In the genomic region with DNA sequence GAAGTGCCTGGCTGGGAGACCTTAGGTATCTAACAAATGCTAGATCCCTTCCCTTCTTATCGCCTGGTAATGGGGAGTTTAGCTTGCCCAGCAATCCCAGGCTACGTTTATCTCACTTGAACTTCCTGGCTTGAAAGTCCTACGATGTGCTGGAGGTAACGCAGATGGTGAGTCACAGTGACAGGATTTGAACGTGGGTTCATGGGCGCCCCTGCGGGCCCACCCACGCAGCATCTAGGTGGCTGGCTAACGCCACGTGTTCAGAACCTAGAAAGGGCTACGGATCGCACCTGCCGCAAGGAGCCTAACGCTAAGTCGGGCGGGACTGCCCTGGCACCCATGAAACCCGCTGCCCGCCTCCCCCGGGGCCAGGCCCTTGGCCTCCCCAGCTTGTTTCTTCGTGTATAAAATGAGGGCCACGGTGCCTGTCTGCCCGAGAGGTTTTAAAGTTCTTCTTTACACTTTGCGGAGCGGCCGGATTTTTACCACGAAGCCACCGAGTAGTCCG, we compare ENCODE assay signal across 8 cellular contexts. TPM values are rescaled to one million over a fixed set of nuclear protein-coding genes. Genes with fewer than 3 reads are reported as not detected.
DNase-seq lines count a peak whose midpoint lies in the region; ATAC-seq and TF ChIP-seq lines count a peak whose summit lies in the region.

No MANE protein-coding gene starts in this region.

- TF ChIP-seq CTCF in GM12865 (IDR thresholded peaks at IDR 0.05; ENCODE audit: insufficient read depth, low read depth, low read length, missing control alignments) (no peak), HEK293 (tag by site-specific recombination; IDR thresholded peaks at IDR 0.05) (no peak)
- no peak for TF ChIP-seq CTCF in activated CD8-positive, alpha-beta T cell treated with anti-CD3 and anti-CD28 coated beads for 36 hours (IDR thresholded peaks at IDR 0.05)

- H3K4me1 Mint-ChIP-seq in activated CD8-positive, alpha-beta T cell treated with anti-CD3 and anti-CD28 coated beads for 36 hours (ENCODE audit: low read depth), result peaks cover 72% of the 10 kb centered on the region

- H3K36me3 ChIP-seq in HEK293 (ENCODE audit: control insufficient read depth in 2 of 2, insufficient read depth in 1 of 2, low read length in 2 of 2), result no peaks in the 10 kb centered on the region
- no peaks in the 10 kb centered on the region for H3K36me3 ChIP-seq in endocrine pancreas (ENCODE audit: control insufficient read depth, insufficient read depth, low read length)
- no peaks in the 10 kb centered on the region for H3K36me3 ChIP-seq in mucosa of stomach (ENCODE audit: control insufficient read depth, insufficient read depth, low read length)

- H3K4me1 ChIP-seq in HEK293 (ENCODE audit: control insufficient read depth, insufficient read depth, low read length), result peaks cover 21% of the 10 kb centered on the region
- H3K4me1 ChIP-seq in endocrine pancreas (ENCODE audit: control insufficient read depth, insufficient read depth, low read length), result peaks cover 23% of the 10 kb centered on the region
- H3K4me1 ChIP-seq in mucosa of stomach (ENCODE audit: control insufficient read depth, insufficient read depth, low read length), result peaks cover 58% of the 10 kb centered on the region

- peak; percentile 91 for DNase-seq in GM12865 (ENCODE audit: low read depth)
- DNase-seq in NAMALWA (ENCODE audit: low spot score), result peak; percentile 88
- peak; percentile 95 for DNase-seq in activated CD8-positive, alpha-beta T cell treated with anti-CD3 and anti-CD28 coated beads for 36 hours
- DNase-seq in stimulated activated CD8-positive, alpha-beta memory T cell treated with anti-CD3 and anti-CD28 coated beads, Interleukin-7, amount 100 ng/mL, for 4 hours (ENCODE audit: low read depth in 2 of 2), result peak; percentile 87 to 88
- DNase-seq in NCI-H446 treated with DMSO at 0.1 percent for 48 hours (lab: John Stamatoyannopoulos, UW), result no peak

- no peaks in the 10 kb centered on the region for H3K9me3 Mint-ChIP-seq in activated CD8-positive, alpha-beta T cell treated with anti-CD3 and anti-CD28 coated beads for 36 hours

- CTCF ChIA-PET in HEK293 (lab: Yijun Ruan, JAX), result interaction anchor here (1.0 to 1.6 kb wide), 3 partner anchors 15 to 37 kb away, joined by 3 to 5 read pairs (median 5); no protein-coding TSS in a partner anchor
- CTCF ChIA-PET in activated CD8-positive, alpha-beta T cell treated with anti-CD3 and anti-CD28 coated beads for 36 hours (lab: Charles Lee), result interaction anchor here (0.9 to 4.4 kb wide), 7 partner anchors 13 to 96 kb away, joined by 3 to 53 read pairs (median 9); no protein-coding TSS in a partner anchor

- peaks cover 12% of the 10 kb centered on the region for H3K36me3 Mint-ChIP-seq in activated CD8-positive, alpha-beta T cell treated with anti-CD3 and anti-CD28 coated beads for 36 hours (ENCODE audit: low read depth)

- H3K4me3 Mint-ChIP-seq in activated CD8-positive, alpha-beta T cell treated with anti-CD3 and anti-CD28 coated beads for 36 hours, result peak overlapping the region; percentile 84

- H3K9me3 ChIP-seq in HEK293 (ENCODE audit: control insufficient read depth, insufficient read depth, low read depth, low read length) (no peaks in the 10 kb centered on the region), endocrine pancreas (ENCODE audit: control insufficient read depth, low read length) (no peaks in the 10 kb centered on the region), mucosa of stomach (ENCODE audit: control insufficient read depth, low read length) (no peaks in the 10 kb centered on the region)

- no peaks in the 10 kb centered on the region for H3K27me3 Mint-ChIP-seq in activated CD8-positive, alpha-beta T cell treated with anti-CD3 and anti-CD28 coated beads for 36 hours

- H3K27me3 ChIP-seq in endocrine pancreas (ENCODE audit: control insufficient read depth, insufficient read depth, low read length), result no peaks in the 10 kb centered on the region
- no peaks in the 10 kb centered on the region for H3K27me3 ChIP-seq in mucosa of stomach (ENCODE audit: control insufficient read depth, insufficient read depth, low read length)

- peak overlapping the region; percentile 99 for H3K27ac Mint-ChIP-seq in activated CD8-positive, alpha-beta T cell treated with anti-CD3 and anti-CD28 coated beads for 36 hours

- peak overlapping the region; percentile 71; the same call in 1 of the 2 replicates for H3K27ac ChIP-seq in HEK293 (ENCODE audit: extremely low read depth, low read depth, low read length)

- peak overlapping the region; percentile 74 for H3K9ac ChIP-seq in endocrine pancreas (ENCODE audit: control insufficient read depth, insufficient read depth, low read length)
- peak overlapping the region; percentile 94 for H3K9ac ChIP-seq in mucosa of stomach (ENCODE audit: low read length)

- intact Hi-C loops in activated CD8-positive, alpha-beta T cell treated with anti-CD3 and anti-CD28 coated beads for 36 hours (cut with micrococcal nuclease), result loop anchor here (5.0 kb wide), 1 partner anchor 36 kb away; no protein-coding TSS in a partner anchor

- H3K4me3 ChIP-seq in GM12865 (ENCODE audit: low read depth, low read length) (peak overlapping the region; percentile 93), HEK293 (ENCODE audit: low read depth, low read length) (peak overlapping the region; percentile 45), endocrine pancreas (ENCODE audit: control insufficient read depth, insufficient read depth, low read length) (peak overlapping the region; percentile 60), mucosa of stomach (ENCODE audit: low read length) (peak overlapping the region; percentile 47)

- POLR2A ChIA-PET in HEK293 (lab: Yijun Ruan, JAX), result interaction anchor here (0.5 to 2.2 kb wide), 7 partner anchors 9 to 330 kb away, joined by 3 to 10 read pairs (median 3); a partner anchor contains a TSS
- POLR2A ChIA-PET in activated CD8-positive, alpha-beta T cell treated with anti-CD3 and anti-CD28 coated beads for 36 hours (lab: Charles Lee), result interaction anchor here (0.7 to 5.5 kb wide), 13 partner anchors 8 to 122 kb away, joined by 3 to 62 read pairs (median 11); a partner anchor contains a TSS

- ATAC-seq in activated CD8-positive, alpha-beta T cell treated with anti-CD3 and anti-CD28 coated beads for 36 hours, result peak; percentile 46

TF ChIP-seq in HEK293, 187 proteins besides CTCF, POLR2A, EP300 and RAD21 (continues in another document):
- TF ChIP-seq ZBTB20 (tag by site-specific recombination; IDR thresholded peaks at IDR 0.05), result peak; percentile 67
- no peak for TF ChIP-seq SP7 (tag by site-specific recombination; IDR thresholded peaks at IDR 0.05)
- peak; percentile 28; the same call in 1 of the 2 replicates for TF ChIP-seq ZBTB48 (tag by site-specific recombination; IDR thresholded peaks at IDR 0.05)
- TF ChIP-seq, protein P1, sequence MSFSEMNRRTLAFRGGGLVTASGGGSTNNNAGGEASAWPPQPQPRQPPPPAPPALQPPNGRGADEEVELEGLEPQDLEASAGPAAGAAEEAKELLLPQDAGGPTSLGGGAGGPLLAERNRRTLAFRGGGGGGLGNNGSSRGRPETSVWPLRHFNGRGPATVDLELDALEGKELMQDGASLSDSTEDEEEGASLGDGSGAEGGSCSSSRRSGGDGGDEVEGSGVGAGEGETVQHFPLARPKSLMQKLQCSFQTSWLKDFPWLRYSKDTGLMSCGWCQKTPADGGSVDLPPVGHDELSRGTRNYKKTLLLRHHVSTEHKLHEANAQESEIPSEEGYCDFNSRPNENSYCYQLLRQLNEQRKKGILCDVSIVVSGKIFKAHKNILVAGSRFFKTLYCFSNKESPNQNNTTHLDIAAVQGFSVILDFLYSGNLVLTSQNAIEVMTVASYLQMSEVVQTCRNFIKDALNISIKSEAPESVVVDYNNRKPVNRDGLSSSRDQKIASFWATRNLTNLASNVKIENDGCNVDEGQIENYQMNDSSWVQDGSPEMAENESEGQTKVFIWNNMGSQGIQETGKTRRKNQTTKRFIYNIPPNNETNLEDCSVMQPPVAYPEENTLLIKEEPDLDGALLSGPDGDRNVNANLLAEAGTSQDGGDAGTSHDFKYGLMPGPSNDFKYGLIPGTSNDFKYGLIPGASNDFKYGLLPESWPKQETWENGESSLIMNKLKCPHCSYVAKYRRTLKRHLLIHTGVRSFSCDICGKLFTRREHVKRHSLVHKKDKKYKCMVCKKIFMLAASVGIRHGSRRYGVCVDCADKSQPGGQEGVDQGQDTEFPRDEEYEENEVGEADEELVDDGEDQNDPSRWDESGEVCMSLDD (tag by site-specific recombination; IDR thresholded peaks at IDR 0.05), result peak; percentile 40; the same call in 1 of the 2 replicates
- no peak for TF ChIP-seq ZNF433 (tag by site-specific recombination; IDR thresholded peaks at IDR 0.05; ENCODE audit: low read depth)
- peak; percentile 23; the same call in 1 of the 2 replicates for TF ChIP-seq ZNF600 (tag by site-specific recombination; IDR thresholded peaks at IDR 0.05)
- TF ChIP-seq, protein P2, sequence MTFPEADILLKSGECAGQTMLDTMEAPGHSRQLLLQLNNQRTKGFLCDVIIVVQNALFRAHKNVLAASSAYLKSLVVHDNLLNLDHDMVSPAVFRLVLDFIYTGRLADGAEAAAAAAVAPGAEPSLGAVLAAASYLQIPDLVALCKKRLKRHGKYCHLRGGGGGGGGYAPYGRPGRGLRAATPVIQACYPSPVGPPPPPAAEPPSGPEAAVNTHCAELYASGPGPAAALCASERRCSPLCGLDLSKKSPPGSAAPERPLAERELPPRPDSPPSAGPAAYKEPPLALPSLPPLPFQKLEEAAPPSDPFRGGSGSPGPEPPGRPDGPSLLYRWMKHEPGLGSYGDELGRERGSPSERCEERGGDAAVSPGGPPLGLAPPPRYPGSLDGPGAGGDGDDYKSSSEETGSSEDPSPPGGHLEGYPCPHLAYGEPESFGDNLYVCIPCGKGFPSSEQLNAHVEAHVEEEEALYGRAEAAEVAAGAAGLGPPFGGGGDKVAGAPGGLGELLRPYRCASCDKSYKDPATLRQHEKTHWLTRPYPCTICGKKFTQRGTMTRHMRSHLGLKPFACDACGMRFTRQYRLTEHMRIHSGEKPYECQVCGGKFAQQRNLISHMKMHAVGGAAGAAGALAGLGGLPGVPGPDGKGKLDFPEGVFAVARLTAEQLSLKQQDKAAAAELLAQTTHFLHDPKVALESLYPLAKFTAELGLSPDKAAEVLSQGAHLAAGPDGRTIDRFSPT (tag by site-specific recombination; IDR thresholded peaks at IDR 0.05), result peak; percentile 55
- TF ChIP-seq, protein P3, sequence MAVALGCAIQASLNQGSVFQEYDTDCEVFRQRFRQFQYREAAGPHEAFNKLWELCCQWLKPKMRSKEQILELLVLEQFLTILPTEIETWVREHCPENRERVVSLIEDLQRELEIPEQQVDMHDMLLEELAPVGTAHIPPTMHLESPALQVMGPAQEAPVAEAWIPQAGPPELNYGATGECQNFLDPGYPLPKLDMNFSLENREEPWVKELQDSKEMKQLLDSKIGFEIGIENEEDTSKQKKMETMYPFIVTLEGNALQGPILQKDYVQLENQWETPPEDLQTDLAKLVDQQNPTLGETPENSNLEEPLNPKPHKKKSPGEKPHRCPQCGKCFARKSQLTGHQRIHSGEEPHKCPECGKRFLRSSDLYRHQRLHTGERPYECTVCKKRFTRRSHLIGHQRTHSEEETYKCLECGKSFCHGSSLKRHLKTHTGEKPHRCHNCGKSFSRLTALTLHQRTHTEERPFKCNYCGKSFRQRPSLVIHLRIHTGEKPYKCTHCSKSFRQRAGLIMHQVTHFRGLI (tag by site-specific recombination; IDR thresholded peaks at IDR 0.05), result 0 out of 2 replicates have a peak, but pooled peaks have one; percentile 12

RNA-seq across cellular contexts. Expression of a gene that starts 0.6 kb away (rescaled TPM):
- 10 to 100 TPM; 57.1 to 58.6 TPM for total RNA-seq in activated CD8-positive, alpha-beta T cell treated with anti-CD3 and anti-CD28 coated beads for 36 hours
